Comparison of ENCODE assay signal across 23 cellular contexts in the genomic region with DNA sequence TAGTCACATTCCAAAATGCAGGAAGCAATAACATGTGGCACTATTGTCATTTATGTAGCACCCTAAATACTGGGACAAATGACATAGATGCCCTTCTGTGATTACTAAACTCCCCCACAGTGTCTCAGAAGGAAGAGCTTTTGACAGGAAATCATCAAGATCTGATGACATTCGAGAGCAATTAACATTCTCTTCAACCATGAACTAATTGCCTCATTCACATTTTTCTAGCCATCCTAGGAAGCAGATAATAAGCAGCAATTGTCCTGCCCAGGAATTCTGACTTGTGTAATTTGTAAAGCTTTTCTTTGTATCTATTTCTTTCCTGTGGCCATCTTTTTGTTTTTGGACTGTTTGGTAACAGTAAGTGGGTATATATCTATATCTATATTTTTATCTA.
A peak's percentile ranks its signal among the peaks of the same experiment; 100 is the strongest.
DNase-seq lines count a peak whose midpoint lies in the region; ATAC-seq and TF ChIP-seq lines count a peak whose summit lies in the region.
"Had no signal": no experiment of that assay in that cellular context is flagged by ENCODE, and none has a peak within 500 bp of the region (broad histone marks: within the 10 kb centered on the region; RNA-seq: fewer than 3 reads in every experiment).

No MANE protein-coding gene starts in this region.

- H3K9me3 Mint-ChIP-seq in memory B cell = peaks cover 7% of the 10 kb centered on the region

- POLR2A ChIA-PET in A673 (lab: Charles Lee; ENCODE audit: low non-redundant PET) = interaction anchor here (0.5 to 1.2 kb wide), 8 partner anchors 10 to 826 kb away, joined by 3 to 10 read pairs (median 4); no protein-coding TSS in a partner anchor

- no peak for TF ChIP-seq CTCF in A673 (conservative IDR thresholded peaks at IDR 0.05; ENCODE audit: low read depth, low read length)

- H3K27me3 Mint-ChIP-seq in memory B cell = peaks cover 2% of the 10 kb centered on the region

- peaks cover 33% of the 10 kb centered on the region for H3K36me3 ChIP-seq in A673 (ENCODE audit: insufficient read depth, low read length, poor library complexity, severe bottlenecking)
- no peaks in the 10 kb centered on the region for H3K36me3 ChIP-seq in SK-N-MC (ENCODE audit: insufficient read depth, low read length)
- H3K36me3 ChIP-seq: BE2C, BLaER1 had no signal

- H3K4me1 Mint-ChIP-seq in memory B cell = peaks cover 4% of the 10 kb centered on the region
- H3K4me1 Mint-ChIP-seq: CD4-positive, CD25-positive, alpha-beta regulatory T cell; CD8-positive, alpha-beta memory T cell had no signal

- H3K27me3 ChIP-seq in A673 (replicated peaks; ENCODE audit: insufficient read depth, low read depth, low read length, poor library complexity) = no peaks in the 10 kb centered on the region
- H3K27me3 ChIP-seq: BE2C, BLaER1 had no signal

- peaks cover 2% of the 10 kb centered on the region for H3K36me3 Mint-ChIP-seq in memory B cell
- H3K36me3 Mint-ChIP-seq: CD14-positive monocyte; CD4-positive, alpha-beta memory T cell; CD4-positive, CD25-positive, alpha-beta regulatory T cell; CD8-positive, alpha-beta memory T cell had no signal

- H3K4me3 ChIP-seq in A673 (ENCODE audit: low read depth, low read length, poor library complexity, severe bottlenecking) (peak overlapping the region; percentile 26), SK-N-MC (no peak overlapping the region)
- H3K4me3 ChIP-seq: A549, BLaER1, GM12878 had no signal

- CTCF ChIA-PET in A673 (lab: Charles Lee) = interaction anchor here (0.5 to 1.1 kb wide), 5 partner anchors 29 to 460 kb away, joined by 3 to 7 read pairs (median 3); no protein-coding TSS in a partner anchor

- peak overlapping the region; percentile 64 for H3K27ac Mint-ChIP-seq in memory B cell
- H3K27ac Mint-ChIP-seq: CD4-positive, CD25-positive, alpha-beta regulatory T cell; CD8-positive, alpha-beta memory T cell had no signal

- no peak overlapping the region for H3K4me3 Mint-ChIP-seq in memory B cell
- H3K4me3 Mint-ChIP-seq: CD14-positive monocyte; CD4-positive, CD25-positive, alpha-beta regulatory T cell; CD8-positive, alpha-beta memory T cell had no signal

- H3K4me1 ChIP-seq in A673 (ENCODE audit: insufficient read depth, low read length, poor library complexity, severe bottlenecking) = peaks cover 16% of the 10 kb centered on the region
- H3K4me1 ChIP-seq: A549, BE2C, BLaER1 had no signal

- DNase-seq in A673 (ENCODE audit: low spot score) = peak; percentile 98
- peak; percentile 91 for DNase-seq in SK-N-MC (ENCODE audit: low read depth, low spot score)
- DNase-seq in memory B cell (ENCODE audit: low spot score in 2 of 2) = no peak
- DNase-seq in left ventricle myocardium superior = no peak
- DNase-seq in 8988T = no peak
- DNase-seq: ACHN; BE2C; C1 segment of cervical spinal cord; CD4-positive, alpha-beta memory T cell; CD4-positive, CD25-positive, alpha-beta regulatory T cell; CD8-positive, alpha-beta memory T cell; COR-L47; DMS 273 treated with DMSO at 0.1 percent for 48 hours; DMS153; DMS53; DMS79; DND-41; EL; GDM1 had no signal

- intact Hi-C loops in A673 (cut with micrococcal nuclease; ENCODE audit: unreplicated experiment) (loop anchor here (1.0 to 10.0 kb wide), 5 partner anchors 91 to 522 kb away; partner anchors contain the start of gene TGIF1), left ventricle myocardium superior (cut with micrococcal nuclease) (no loop called here)

- H3K27ac ChIP-seq in A673 (ENCODE audit: low read depth, low read length, poor library complexity, severe bottlenecking) (peak overlapping the region; percentile 98), SK-N-MC (0 out of 2 replicates have a peak overlapping the region, but pooled peaks have one; percentile 44)
- H3K27ac ChIP-seq: A549, BLaER1 had no signal

- H3K9ac ChIP-seq in SK-N-MC (ENCODE audit: insufficient read length) = no peak overlapping the region
- H3K9ac ChIP-seq: BLaER1 had no signal

- ATAC-seq in memory B cell (ENCODE audit: low read depth) = no peak
- ATAC-seq in left ventricle myocardium superior = no peak
- ATAC-seq: A549, GM12878 had no signal

- H3K9me3 ChIP-seq in A673 (ENCODE audit: low read depth, low read length, poor library complexity, severe bottlenecking) (peaks cover 8% of the 10 kb centered on the region), SK-N-MC (ENCODE audit: low read depth, low read length) (no peaks in the 10 kb centered on the region)
- H3K9me3 ChIP-seq: A549, BE2C had no signal

- no TSS peak for BruUV-seq in A673 (replicated peaks; lab: Mats Ljungman, UMichigan)

Comparison
In these comparisons a context has a peak if more than half of its experiments do, and no peak if none do; other contexts are left out.
1. DNase-seq: peak in A673 (single experiment) and SK-N-MC (single experiment); none in memory B cell (0 of 2), left ventricle myocardium superior (single experiment) and 8988T (single experiment).